Comparison of ENCODE assay signal across 19 cellular contexts in the genomic region with DNA sequence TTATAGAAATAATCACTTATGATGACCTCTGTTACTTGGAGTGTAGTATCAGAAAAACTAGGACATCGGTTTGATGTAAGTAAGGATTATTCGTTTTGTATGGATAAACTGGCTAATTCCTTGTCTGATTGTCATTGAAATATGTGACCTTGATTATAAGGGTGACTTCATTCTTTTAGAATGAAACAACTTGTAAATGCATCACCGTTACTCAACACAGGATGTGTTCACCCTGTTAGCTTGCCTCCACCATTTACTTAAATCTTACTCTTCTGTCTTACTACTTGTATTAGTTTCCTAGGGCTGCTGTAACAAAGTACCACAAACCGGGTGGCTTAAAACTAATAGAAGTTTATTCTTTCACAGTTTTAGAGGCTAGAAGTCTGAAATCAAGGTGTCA. TPM values are rescaled to one million over a fixed set of nuclear protein-coding genes. Genes with fewer than 3 reads are reported as not detected.
DNase-seq lines count a peak whose midpoint lies in the region; ATAC-seq, FAIRE-seq and TF ChIP-seq lines count a peak whose summit lies in the region.
"Had no signal": no experiment of that assay in that cellular context is flagged by ENCODE, and none has a peak within 500 bp of the region (broad histone marks: within the 10 kb centered on the region; RNA-seq: fewer than 3 reads in every experiment).

No MANE protein-coding gene starts in this region.

- intact Hi-C loops in activated CD4-positive, alpha-beta memory T cell treated with anti-CD3 and anti-CD28 coated beads for 36 hours (cut with micrococcal nuclease) = no loop called here
- intact Hi-C loops in left lung (cut with DNase I) (no loop called here), dorsolateral prefrontal cortex (cut with DNase I) (no loop called here)

- H3K27ac ChIP-seq in left lung (no peak overlapping the region), dorsolateral prefrontal cortex (no peak overlapping the region)
- H3K27ac ChIP-seq: A549, right atrium auricular region, vagina, WERI-Rb-1 had no signal

- no peaks in the 10 kb centered on the region for H3K27me3 Mint-ChIP-seq in activated CD4-positive, alpha-beta memory T cell treated with anti-CD3 and anti-CD28 coated beads for 36 hours
- H3K27me3 Mint-ChIP-seq in activated CD4-positive, alpha-beta memory T cell treated with anti-CD3 and anti-CD28 coated beads, Interleukin-2, amount 10 ng/mL, durations not matched to agents 7 days and 5 days = no peaks in the 10 kb centered on the region
- H3K27me3 Mint-ChIP-seq in glutamatergic neuron (ENCODE audit: unreplicated experiment) = peaks cover 2% of the 10 kb centered on the region
- H3K27me3 Mint-ChIP-seq: T-cell had no signal

- H3K4me1 ChIP-seq in left lung = no peaks in the 10 kb centered on the region
- H3K4me1 ChIP-seq: A549, right atrium auricular region, vagina had no signal

- H3K27ac Mint-ChIP-seq in activated CD4-positive, alpha-beta memory T cell treated with anti-CD3 and anti-CD28 coated beads for 36 hours = peak overlapping the region; percentile 67
- H3K27ac Mint-ChIP-seq in activated CD4-positive, alpha-beta memory T cell treated with anti-CD3 and anti-CD28 coated beads, Interleukin-2, amount 10 ng/mL, durations not matched to agents 7 days and 5 days = no peak overlapping the region
- no peak overlapping the region for H3K27ac Mint-ChIP-seq in glutamatergic neuron (ENCODE audit: unreplicated experiment)
- H3K27ac Mint-ChIP-seq: activated naive CD4-positive, alpha-beta T cell treated with anti-CD3 and anti-CD28 coated beads for 36 hours; mesothelial cell of epicardium; T-cell had no signal

- H3K4me3 Mint-ChIP-seq in activated CD4-positive, alpha-beta memory T cell treated with anti-CD3 and anti-CD28 coated beads for 36 hours = no peak overlapping the region
- no peak overlapping the region for H3K4me3 Mint-ChIP-seq in activated CD4-positive, alpha-beta memory T cell treated with anti-CD3 and anti-CD28 coated beads, Interleukin-2, amount 10 ng/mL, durations not matched to agents 7 days and 5 days
- no peak overlapping the region for H3K4me3 Mint-ChIP-seq in glutamatergic neuron (ENCODE audit: unreplicated experiment)
- H3K4me3 Mint-ChIP-seq: activated naive CD4-positive, alpha-beta T cell treated with anti-CD3 and anti-CD28 coated beads for 36 hours; mesothelial cell of epicardium had no signal

- FAIRE-seq in H54 (lab: Jason Lieb, UNC) = peak; percentile 41
- FAIRE-seq: A549, islet of Langerhans had no signal

- in situ Hi-C loops in astrocyte of the spinal cord (cut with HindIII; ENCODE audit: low sequenced_read_pairs) = no loop called here

- TF ChIP-seq POLR2A in H54 (IDR thresholded peaks at IDR 0.05; ENCODE audit: low read depth, low read length) = no peak

- H3K4me1 Mint-ChIP-seq in activated CD4-positive, alpha-beta memory T cell treated with anti-CD3 and anti-CD28 coated beads for 36 hours (ENCODE audit: low read depth) = peaks cover 69% of the 10 kb centered on the region
- peaks cover 39% of the 10 kb centered on the region for H3K4me1 Mint-ChIP-seq in activated CD4-positive, alpha-beta memory T cell treated with anti-CD3 and anti-CD28 coated beads, Interleukin-2, amount 10 ng/mL, durations not matched to agents 7 days and 5 days
- H3K4me1 Mint-ChIP-seq in glutamatergic neuron (ENCODE audit: low read depth, unreplicated experiment) = no peaks in the 10 kb centered on the region

- peaks cover 56% of the 10 kb centered on the region for H3K36me3 Mint-ChIP-seq in activated CD4-positive, alpha-beta memory T cell treated with anti-CD3 and anti-CD28 coated beads for 36 hours
- H3K36me3 Mint-ChIP-seq in activated CD4-positive, alpha-beta memory T cell treated with anti-CD3 and anti-CD28 coated beads, Interleukin-2, amount 10 ng/mL, durations not matched to agents 7 days and 5 days (ENCODE audit: low read depth) = peaks cover 58% of the 10 kb centered on the region
- peaks cover 4% of the 10 kb centered on the region for H3K36me3 Mint-ChIP-seq in glutamatergic neuron (ENCODE audit: unreplicated experiment)

- peaks cover 11% of the 10 kb centered on the region for H3K9me3 Mint-ChIP-seq in activated CD4-positive, alpha-beta memory T cell treated with anti-CD3 and anti-CD28 coated beads for 36 hours
- H3K9me3 Mint-ChIP-seq in activated CD4-positive, alpha-beta memory T cell treated with anti-CD3 and anti-CD28 coated beads, Interleukin-2, amount 10 ng/mL, durations not matched to agents 7 days and 5 days = peaks cover 14% of the 10 kb centered on the region
- H3K9me3 Mint-ChIP-seq in glutamatergic neuron (ENCODE audit: unreplicated experiment) = no peaks in the 10 kb centered on the region
- H3K9me3 Mint-ChIP-seq: T-cell had no signal

- no peak for DNase-seq in activated CD4-positive, alpha-beta memory T cell treated with anti-CD3 and anti-CD28 coated beads for 36 hours
- DNase-seq in activated CD4-positive, alpha-beta memory T cell treated with anti-CD3 and anti-CD28 coated beads, Interleukin-2, amount 10 ng/mL, durations not matched to agents 7 days and 5 days = no peak
- no peak for DNase-seq in H54 (ENCODE audit: insufficient read length, low spot score)
- peak; percentile 22 for DNase-seq in astrocyte of the spinal cord (ENCODE audit: low read depth, low spot score)
- DNase-seq in iris pigment epithelial cell (ENCODE audit: low read depth) = peak; percentile 79
- no peak for DNase-seq in left lung
- no peak for DNase-seq in glutamatergic neuron
- no peak for DNase-seq in dorsolateral prefrontal cortex
- DNase-seq: activated naive CD4-positive, alpha-beta T cell treated with anti-CD3 and anti-CD28 coated beads for 36 hours; NCI-H1436 treated with DMSO at 0.1 percent for 48 hours; NCI-H446; substantia nigra; T-cell; WERI-Rb-1 had no signal

- TF ChIP-seq CTCF in astrocyte of the spinal cord (IDR thresholded peaks at IDR 0.05; ENCODE audit: low read depth, low read length) (no peak), left lung (IDR thresholded peaks at IDR 0.05) (no peak), glutamatergic neuron (IDR thresholded peaks at IDR 0.05; ENCODE audit: partially characterized antibody, unreplicated experiment) (no peak), dorsolateral prefrontal cortex (IDR thresholded peaks at IDR 0.05 in 54 of 56, conservative IDR thresholded peaks at IDR 0.05 in 2 of 56; ENCODE audit: low read depth in 1 of 56, partially characterized antibody in 56 of 56) (no peak)

- peaks cover 0 to 3% of the 10 kb centered on the region in 2 donors for H3K36me3 ChIP-seq in left lung
- H3K36me3 ChIP-seq: right atrium auricular region, vagina had no signal

- H3K4me3 ChIP-seq in astrocyte of the spinal cord (ENCODE audit: low read depth, low read length) (no peak overlapping the region), left lung (no peak overlapping the region), dorsolateral prefrontal cortex (no peak overlapping the region)
- H3K4me3 ChIP-seq: A549, right atrium auricular region, vagina had no signal

- CTCF ChIA-PET in activated CD4-positive, alpha-beta memory T cell treated with anti-CD3 and anti-CD28 coated beads for 36 hours (lab: Charles Lee) = no interaction called here
- CTCF ChIA-PET in activated CD4-positive, alpha-beta memory T cell treated with anti-CD3 and anti-CD28 coated beads, Interleukin-2, amount 10 ng/mL, durations not matched to agents 7 days and 5 days (lab: Charles Lee) = no interaction called here

- POLR2A ChIA-PET in activated CD4-positive, alpha-beta memory T cell treated with anti-CD3 and anti-CD28 coated beads for 36 hours (lab: Charles Lee) = no interaction called here
- POLR2A ChIA-PET in activated CD4-positive, alpha-beta memory T cell treated with anti-CD3 and anti-CD28 coated beads, Interleukin-2, amount 10 ng/mL, durations not matched to agents 7 days and 5 days (lab: Charles Lee) = no interaction called here

- ATAC-seq in left lung = no peak
- ATAC-seq: A549, T-cell had no signal

- H3K27me3 ChIP-seq in left lung (no peaks in the 10 kb centered on the region), dorsolateral prefrontal cortex (no peaks in the 10 kb centered on the region)
- H3K27me3 ChIP-seq: right atrium auricular region, vagina had no signal

- H3K9me3 ChIP-seq in left lung = peaks cover 0 to 4% of the 10 kb centered on the region in 2 donors
- H3K9me3 ChIP-seq: A549, right atrium auricular region, vagina had no signal

RNA-seq across cellular contexts. Expression of a gene that starts 7.9 kb away (rescaled TPM):
- 100 to 1,000 TPM; 227 to 240 TPM for total RNA-seq in activated CD4-positive, alpha-beta memory T cell treated with anti-CD3 and anti-CD28 coated beads for 36 hours
- total RNA-seq in activated CD4-positive, alpha-beta memory T cell treated with anti-CD3 and anti-CD28 coated beads, Interleukin-2, amount 10 ng/mL, durations not matched to agents 7 days and 5 days = 100 to 1,000 TPM; 140 to 145 TPM
- total RNA-seq in left lung (10 to 100 TPM; 27.6 to 39.6 TPM), glutamatergic neuron (ENCODE audit: unreplicated experiment) (48.7 TPM), dorsolateral prefrontal cortex (100 to 1,000 TPM in 2 of 120 experiments, 10 to 100 TPM in 118; 34.7 to 122 (median 64.4) TPM)

RNA-seq across cellular contexts. Expression of a gene that starts 14.6 kb away (rescaled TPM):
- 10 to 100 TPM; 39.7 to 43.2 TPM for total RNA-seq in activated CD4-positive, alpha-beta memory T cell treated with anti-CD3 and anti-CD28 coated beads for 36 hours
- total RNA-seq in activated CD4-positive, alpha-beta memory T cell treated with anti-CD3 and anti-CD28 coated beads, Interleukin-2, amount 10 ng/mL, durations not matched to agents 7 days and 5 days = 10 to 100 TPM; 35.6 to 37.8 TPM
- total RNA-seq in left lung (10 to 100 TPM; 23.2 to 25.4 TPM), glutamatergic neuron (ENCODE audit: unreplicated experiment) (41.9 TPM), dorsolateral prefrontal cortex (10 to 100 TPM; 35.4 to 72.5 (median 51.8) TPM)

Comparison
In these comparisons a context has a peak if more than half of its experiments do, and no peak if none do; other contexts are left out.
1. DNase-seq: peak in astrocyte of the spinal cord (single experiment) and iris pigment epithelial cell (single experiment); none in activated CD4-positive, alpha-beta memory T cell treated with anti-CD3 and anti-CD28 coated beads for 36 hours (single experiment), activated CD4-positive, alpha-beta memory T cell treated with anti-CD3 and anti-CD28 coated beads, Interleukin-2, amount 10 ng/mL, durations not matched to agents 7 days and 5 days (single experiment), H54 (single experiment), left lung (0 of 2), glutamatergic neuron (single experiment) and dorsolateral prefrontal cortex (0 of 10).